ENCODE assay signal across 23 cellular contexts in genomic region chr1:239771550-239771949, GRCh38.
"Had no signal": no experiment of that assay in that cellular context is flagged by ENCODE, and none has a peak within 500 bp of the region (broad histone marks: within the 10 kb centered on the region; RNA-seq: fewer than 3 reads in every experiment).

No MANE protein-coding gene starts in this region.

- FAIRE-seq: endothelial cell of umbilical vein, keratinocyte had no signal

- H3K27me3 ChIP-seq: esophagus muscularis mucosa, foreskin keratinocyte, heart right ventricle, neural progenitor cell, right lobe of liver, spleen, tibial nerve, upper lobe of right lung, uterus had no signal

- DNase-seq: dermis blood vessel endothelial cell; effector memory CD4-positive, alpha-beta T cell; foreskin keratinocyte; glutamatergic neuron; heart right ventricle; hippocampal formation; naive thymus-derived CD4-positive, alpha-beta T cell; right lobe of liver; spleen; stimulated activated CD4-positive, alpha-beta T cell treated with anti-CD3 and anti-CD28 coated beads, Interleukin-4, amount 100 ng/mL, for 4 hours; upper lobe of right lung; uterus had no signal

- H3K4me3 ChIP-seq: coronary artery, esophagus muscularis mucosa, heart right ventricle, lung, neural progenitor cell, right lobe of liver, spleen, thoracic aorta, tibial nerve, upper lobe of right lung, uterus had no signal

- ATAC-seq: foreskin keratinocyte; heart right ventricle; left lobe of liver; naive thymus-derived CD4-positive, alpha-beta T cell; right lobe of liver; stimulated activated memory B cell treated with anti-CD40 and anti-IgM and Interleukin-4, amounts not matched to agents 10 μg/mL and 1 μg/mL and 100 μg/mL, for 72 hours; upper lobe of right lung had no signal

- H3K27ac ChIP-seq: coronary artery, esophagus muscularis mucosa, foreskin keratinocyte, heart right ventricle, neural progenitor cell, parathyroid adenoma, right lobe of liver, spleen, thoracic aorta, tibial nerve, upper lobe of right lung, uterus had no signal

- H3K9me3 ChIP-seq: esophagus muscularis mucosa, heart right ventricle, right lobe of liver, spleen, thoracic aorta, tibial nerve, upper lobe of right lung, uterus had no signal

- H3K36me3 ChIP-seq: esophagus muscularis mucosa, heart right ventricle, neural progenitor cell, right lobe of liver, spleen, thoracic aorta, tibial nerve, upper lobe of right lung, uterus had no signal

- H3K4me1 ChIP-seq: foreskin keratinocyte, parathyroid adenoma, right lobe of liver, spleen, tibial nerve, upper lobe of right lung, uterus had no signal
